Comparison of ENCODE assay signal across 1 cellular context in the genomic region with DNA sequence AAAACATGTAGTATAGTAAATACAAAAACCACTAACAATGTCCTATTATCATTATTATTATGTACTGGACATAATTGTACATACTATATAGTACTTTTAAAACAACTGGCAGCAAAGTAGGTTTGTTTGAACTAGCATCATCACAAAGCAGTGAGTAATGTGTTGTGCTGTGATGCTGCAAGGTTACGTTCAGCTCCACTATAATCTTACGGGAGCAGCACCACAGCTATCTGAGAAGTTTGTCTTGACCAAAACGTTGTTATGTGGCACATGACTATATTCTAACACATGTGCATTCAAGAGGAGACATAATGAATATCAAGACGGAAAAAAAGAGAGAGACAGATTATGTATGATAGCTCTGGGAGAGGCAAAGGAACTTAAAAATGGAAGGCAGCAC.
TF ChIP-seq lines count a peak whose summit lies in the region.

No MANE protein-coding gene starts in this region.

TF ChIP-seq in WTC11, 78 proteins besides CTCF, POLR2A, EP300 and RAD21 (continued from another document):
- TF ChIP-seq TEAD1 (CRISPR knock-in tag; IDR thresholded peaks at IDR 0.05) (no peak), ZNF232 (CRISPR knock-in tag; IDR thresholded peaks at IDR 0.05) (no peak)
- TF ChIP-seq, protein P1, sequence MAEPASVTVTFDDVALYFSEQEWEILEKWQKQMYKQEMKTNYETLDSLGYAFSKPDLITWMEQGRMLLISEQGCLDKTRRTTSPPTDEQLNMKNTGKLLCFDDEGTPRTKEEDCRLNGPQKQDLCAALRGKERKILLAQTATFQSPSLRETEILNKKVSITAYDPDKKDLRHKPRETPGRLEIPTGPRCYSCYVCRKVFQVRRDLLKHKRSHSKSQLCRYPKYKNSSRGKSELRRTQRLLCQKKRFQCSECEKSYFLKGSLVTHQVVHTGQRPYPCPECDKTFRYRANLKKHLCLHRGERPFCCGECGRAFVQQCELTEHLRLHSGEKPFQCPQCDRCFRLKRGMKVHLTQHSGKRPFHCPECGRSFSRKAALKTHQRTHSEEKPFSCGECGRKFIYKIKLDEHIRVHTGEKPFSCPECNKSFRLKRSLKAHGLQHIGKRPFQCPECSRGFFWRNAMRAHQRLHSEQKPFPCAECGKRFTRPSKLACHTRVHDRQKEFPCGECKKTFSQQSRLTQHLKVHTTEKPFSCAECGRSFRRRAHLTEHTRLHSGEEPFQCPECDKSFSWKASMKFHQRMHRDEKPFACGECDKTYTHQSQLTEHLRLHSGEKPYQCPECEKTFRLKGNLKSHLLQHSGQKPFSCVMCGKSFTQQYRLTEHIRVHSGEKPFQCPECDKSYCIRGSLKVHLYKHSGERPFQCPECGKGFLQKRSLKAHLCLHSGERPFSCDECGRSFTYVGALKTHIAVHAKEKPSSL (CRISPR knock-in tag; conservative IDR thresholded peaks at IDR 0.05): no peak
